Comparison of ENCODE assay signal across 9 cellular contexts in the genomic region with DNA sequence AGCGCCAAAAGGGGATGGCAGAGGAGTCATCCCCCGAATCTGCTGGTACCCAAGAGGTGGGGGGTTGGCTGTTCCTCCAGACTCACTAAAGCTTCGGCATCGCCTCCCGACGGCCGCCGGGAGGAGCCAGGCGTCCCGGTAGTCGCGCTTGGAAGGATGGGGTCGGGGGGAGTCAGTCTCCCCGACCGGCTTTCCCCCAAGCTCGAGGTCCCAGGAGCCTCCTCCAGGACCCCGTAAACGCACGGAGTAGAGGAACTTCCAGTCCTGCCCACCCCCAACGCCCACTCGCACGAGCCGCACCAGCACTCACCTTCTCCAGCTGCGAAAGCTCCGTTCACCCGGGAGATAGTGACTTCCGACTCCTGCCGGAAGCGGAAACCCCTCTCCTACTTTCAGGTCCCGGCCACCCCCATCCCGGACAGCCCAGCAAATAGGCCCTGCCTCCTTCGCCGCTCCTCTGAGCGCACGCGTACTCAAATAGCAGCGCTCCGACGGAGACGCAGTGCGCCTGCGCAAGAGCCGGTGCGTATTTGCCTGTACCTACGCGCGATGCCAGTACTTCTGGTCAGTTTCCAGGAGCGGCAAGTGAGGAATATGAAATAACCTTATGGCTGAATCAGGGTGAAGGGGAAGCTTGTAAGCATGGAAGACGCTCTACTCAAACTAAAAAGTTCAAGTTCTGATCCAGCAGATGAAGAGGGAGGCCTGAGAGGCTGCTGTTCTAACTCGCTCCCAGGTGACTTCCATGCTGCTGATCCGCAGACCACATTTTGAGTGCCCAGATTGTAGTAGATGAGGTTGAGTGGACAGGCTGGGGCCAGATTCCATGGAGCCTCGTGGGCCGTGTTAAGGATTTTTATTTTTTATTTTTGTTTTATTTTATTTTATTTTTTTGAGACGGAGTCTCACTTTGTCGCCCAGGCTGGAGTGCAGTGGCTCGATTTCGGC. TPM values are rescaled to one million over a fixed set of nuclear protein-coding genes. Genes with fewer than 3 reads are reported as not detected.
A peak's percentile ranks its signal among the peaks of the same experiment; 100 is the strongest.
DNase-seq lines count a peak whose midpoint lies in the region; ATAC-seq, FAIRE-seq and TF ChIP-seq lines count a peak whose summit lies in the region.
"Had no signal": no experiment of that assay in that cellular context is flagged by ENCODE, and none has a peak within 500 bp of the region (broad histone marks: within the 10 kb centered on the region; RNA-seq: fewer than 3 reads in every experiment).

ELOF1 (minus strand) TSS at position 350 of the 948 bp plus-strand sequence. CDS start 4,883 bp downstream, outside the sequence.

- H3K9me3 ChIP-seq in keratinocyte (ENCODE audit: control insufficient read depth, low read depth, low read length), result no peaks in the 10 kb centered on the region

- TF ChIP-seq CTCF in AG09319 (IDR thresholded peaks at IDR 0.05; ENCODE audit: low read depth, low read length) (peak; percentile 27), keratinocyte (optimal IDR thresholded peaks at IDR 0.05 in 1 of 3, IDR thresholded peaks at IDR 0.05 in 1 of 3, conservative IDR thresholded peaks at IDR 0.05 in 1 of 3; ENCODE audit: extremely low read depth in 1 of 3, insufficient read depth in 2 of 3, low read length in 3 of 3) (peak; percentile 13 to 34 (median 20))

- H3K4me3 ChIP-seq in keratinocyte (ENCODE audit: control insufficient read depth in 2 of 3, extremely low read depth in 1 of 3, insufficient read depth in 2 of 3, low read depth in 1 of 3, low read length in 3 of 3), result peak within 1 kb of the TSS; percentile 80 to 98 (median 94)

- peak within 1 kb of the TSS; percentile 95 for H3K4me2 ChIP-seq in keratinocyte (ENCODE audit: control insufficient read depth, extremely low read depth, insufficient read depth, low read depth, low read length)

- H3K27ac ChIP-seq in keratinocyte (ENCODE audit: control insufficient read depth, insufficient read depth, low read length), result peak within 1 kb of the TSS; percentile 48

- peak within 1 kb of the TSS; percentile 84 for H3K9ac ChIP-seq in keratinocyte (ENCODE audit: control insufficient read depth, extremely low read depth, insufficient read depth, low read length)

- DNase-seq in AG09319 (ENCODE audit: extremely low read depth, low read depth), result peak; percentile 95
- peak; percentile 96 for DNase-seq in NCI-H510A (lab: John Stamatoyannopoulos, UW)
- DNase-seq in activated CD4-positive, alpha-beta T cell treated with anti-CD3 and anti-CD28 coated beads for 1 hour, result peak; percentile 94
- DNase-seq in cerebellum (ENCODE audit: low spot score), result peak; percentile 99
- DNase-seq in keratinocyte (ENCODE audit: low read depth, low spot score), result peak; percentile 90
- peak; percentile 92 for DNase-seq in stimulated activated CD4-positive, alpha-beta T cell treated with anti-CD3 and anti-CD28 coated beads, Interleukin-15, amount 100 ng/mL, for 1 hour (ENCODE audit: low read depth in 1 of 2, low spot score in 1 of 2)

- H3K79me2 ChIP-seq in keratinocyte (ENCODE audit: control insufficient read depth, insufficient read depth, low read length), result peaks cover 40% of the 10 kb centered on the region

- H3K4me1 ChIP-seq in keratinocyte (ENCODE audit: control insufficient read depth, extremely low read depth, insufficient read depth, low read length), result peaks cover 12% of the 10 kb centered on the region

- peak; percentile 69 for FAIRE-seq in keratinocyte (lab: Jason Lieb, UNC)
- FAIRE-seq: colon had no signal

- dilution Hi-C loops in keratinocyte (cut with MboI; ENCODE audit: extremely low pct_ligation_motif_present, low sequenced_read_pairs), result no loop called here

- peaks cover 4% of the 10 kb centered on the region for H3K9me1 ChIP-seq in keratinocyte (ENCODE audit: control insufficient read depth, extremely low read depth, insufficient read depth, low read length)

- no peaks in the 10 kb centered on the region for H3K27me3 ChIP-seq in keratinocyte (ENCODE audit: control insufficient read depth, extremely low read depth, insufficient read depth, low read length)

- peaks cover 4% of the 10 kb centered on the region for H4K20me1 ChIP-seq in keratinocyte (ENCODE audit: control insufficient read depth, extremely low read depth, insufficient read depth, low read length)

- peak within 1 kb of the TSS; percentile 99 for H2AFZ ChIP-seq in keratinocyte (ENCODE audit: control insufficient read depth, low read length)

- H3K36me3 ChIP-seq in keratinocyte (ENCODE audit: control insufficient read depth in 2 of 2, extremely low read depth in 1 of 2, insufficient read depth in 2 of 2, low read length in 2 of 2), result peaks cover 4 to 13% of the 10 kb centered on the region in 2 experiments

- ATAC-seq in GM19025 (IDR thresholded peaks at IDR 0.05; ENCODE audit: low read depth, unreplicated experiment), result peak; percentile 65
- ATAC-seq in HG03378 (IDR thresholded peaks at IDR 0.05; ENCODE audit: unreplicated experiment), result peak; percentile 51

RNA-seq across cellular contexts. Expression of gene ELOF1, which starts in this region (rescaled TPM):
- 11.6 TPM for total RNA-seq in cerebellum
- 45.3 to 96.1 TPM (median 47.5 TPM) in 3 replicates for polyA plus RNA-seq in keratinocyte
- polyA plus RNA-seq in keratinocyte (2011; ENCODE audit: low read depth), result 5.4 TPM
- polyA plus RNA-seq in keratinocyte (2011; cell fraction: cytosol; rRNA removed), result 44.8 and 93.3 TPM in 2 replicates
- 27.4 and 28.4 TPM in 2 replicates for polyA plus RNA-seq in keratinocyte (2011; cell fraction: nucleus; rRNA removed)
- polyA plus RNA-seq in keratinocyte (2012; ENCODE audit: low replicate concordance), result 55.2 and 83.6 TPM in 2 replicates
- 29.4 to 68.5 TPM (median 33.1 TPM) in 3 replicates for polyA minus RNA-seq in keratinocyte
- polyA minus RNA-seq in keratinocyte (2011; cell fraction: cytosol; rRNA and poly(A)+ RNA removed), result 41.2 TPM
- 12.7 and 13.0 TPM in 2 replicates for polyA minus RNA-seq in keratinocyte (2011; cell fraction: nucleus; rRNA and poly(A)+ RNA removed)

Comparison
In these comparisons a context has a peak if more than half of its experiments do, and no peak if none do; other contexts are left out.
1. Peak in every context shown above with its lines: DNase-seq, ATAC-seq, H3K4me3 ChIP-seq and H3K27ac ChIP-seq.